In the genomic region with DNA sequence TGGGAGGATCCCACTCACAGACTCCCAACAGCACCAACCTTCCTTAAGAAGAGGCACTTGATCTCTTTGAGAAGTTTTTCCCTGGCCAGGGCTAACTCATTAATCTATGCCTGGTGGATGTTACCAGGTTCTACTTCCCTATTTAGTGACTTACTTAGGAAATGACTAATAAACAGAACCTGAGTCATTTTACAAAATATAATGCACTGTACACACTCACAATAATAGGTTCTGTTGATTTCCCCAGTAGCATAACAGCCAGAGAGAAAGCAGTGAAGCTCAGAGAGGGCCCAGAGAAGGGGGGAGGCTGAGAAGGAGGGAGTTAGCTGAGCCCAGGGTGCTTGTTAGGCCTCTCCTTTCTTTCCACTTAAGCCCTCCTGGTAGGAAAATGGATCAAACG, we compare ENCODE assay signal across 8 cellular contexts. TPM values are rescaled to one million over a fixed set of nuclear protein-coding genes. Genes with fewer than 3 reads are reported as not detected.
DNase-seq lines count a peak whose midpoint lies in the region; ATAC-seq and TF ChIP-seq lines count a peak whose summit lies in the region.

No MANE protein-coding gene starts in this region.

- no TSS peak for BruUV-seq in PC-3 (replicated peaks; lab: Mats Ljungman, UMichigan)

- H3K36me3 Mint-ChIP-seq in activated CD8-positive, alpha-beta memory T cell treated with anti-CD3 and anti-CD28 coated beads, Interleukin-2, amount 10 ng/mL, durations not matched to agents 7 days and 5 days, result no peaks in the 10 kb centered on the region

- peak; percentile 30 for ATAC-seq in activated CD8-positive, alpha-beta memory T cell treated with anti-CD3 and anti-CD28 coated beads, Interleukin-2, amount 10 ng/mL, durations not matched to agents 7 days and 5 days
- ATAC-seq in HG02943 (IDR thresholded peaks at IDR 0.05; ENCODE audit: low read depth, unreplicated experiment) (peak; percentile 70), PC-3 (peak; percentile 100)

- H3K9me3 Mint-ChIP-seq in activated CD8-positive, alpha-beta memory T cell treated with anti-CD3 and anti-CD28 coated beads, Interleukin-2, amount 10 ng/mL, durations not matched to agents 7 days and 5 days (ENCODE audit: low read depth), result no peaks in the 10 kb centered on the region

- no peak overlapping the region for H3K9ac ChIP-seq in PC-3 (ENCODE audit: low read length)

- H3K4me3 Mint-ChIP-seq in activated CD8-positive, alpha-beta memory T cell treated with anti-CD3 and anti-CD28 coated beads, Interleukin-2, amount 10 ng/mL, durations not matched to agents 7 days and 5 days, result no peak overlapping the region

- POLR2A ChIA-PET in PC-3 (lab: Charles Lee; ENCODE audit: unreplicated experiment), result no interaction called here

- H3K4me1 Mint-ChIP-seq in activated CD8-positive, alpha-beta memory T cell treated with anti-CD3 and anti-CD28 coated beads, Interleukin-2, amount 10 ng/mL, durations not matched to agents 7 days and 5 days, result peaks cover 10% of the 10 kb centered on the region

- H3K4me1 ChIP-seq in PC-3 (ENCODE audit: insufficient read depth, low read length), result peaks cover 13% of the 10 kb centered on the region

- intact Hi-C loops in PC-3 (cut with micrococcal nuclease), result loop anchor here (1.0 kb wide), 1 partner anchor 39 kb away; no protein-coding TSS in a partner anchor

- H4K20me1 ChIP-seq in PC-3 (ENCODE audit: low read length), result no peaks in the 10 kb centered on the region

- H3K27ac Mint-ChIP-seq in activated CD8-positive, alpha-beta memory T cell treated with anti-CD3 and anti-CD28 coated beads, Interleukin-2, amount 10 ng/mL, durations not matched to agents 7 days and 5 days, result no peak overlapping the region

- H3K9me2 ChIP-seq in PC-3 (replicated peaks; ENCODE audit: low read length), result no peaks in the 10 kb centered on the region

- no peaks in the 10 kb centered on the region for H3K79me2 ChIP-seq in PC-3 (ENCODE audit: low read length)

- H3F3A ChIP-seq in PC-3 (ENCODE audit: low read length, unreplicated experiment), result no peaks in the 10 kb centered on the region

- H3K4me3 ChIP-seq in PC-3 (ENCODE audit: low read length) (no peak overlapping the region), MG63 (no peak overlapping the region)

- peak overlapping the region; percentile 60 for H3K27ac ChIP-seq in PC-3 (ENCODE audit: low read length)

- TF ChIP-seq CTCF in PC-3 (conservative IDR thresholded peaks at IDR 0.05; ENCODE audit: low read depth, low read length), result no peak

- H3K27me3 ChIP-seq in PC-3 (ENCODE audit: low read length) (no peaks in the 10 kb centered on the region), MG63 (no peaks in the 10 kb centered on the region)

- CTCF ChIA-PET in activated CD8-positive, alpha-beta memory T cell treated with anti-CD3 and anti-CD28 coated beads, Interleukin-2, amount 10 ng/mL, durations not matched to agents 7 days and 5 days (lab: Charles Lee), result no interaction called here
- CTCF ChIA-PET in PC-3 (lab: Charles Lee), result interaction anchor here (0.6 kb wide), 1 partner anchor 44 kb away, joined by 5 read pairs; no protein-coding TSS in a partner anchor

- no peak for DNase-seq in activated CD8-positive, alpha-beta memory T cell treated with anti-CD3 and anti-CD28 coated beads, Interleukin-2, amount 10 ng/mL, durations not matched to agents 7 days and 5 days
- no peak for DNase-seq in activated CD8-positive, alpha-beta memory T cell treated with anti-CD3 and anti-CD28 coated beads, Interleukin-2, amount 50 U/mL, for 48 hours
- peak; percentile 79 for DNase-seq in PC-3
- peak; percentile 89 for DNase-seq in renal cortical epithelial cell (ENCODE audit: low read depth)
- DNase-seq in cerebellar nuclear complex (lab: John Stamatoyannopoulos, UW), result no peak
- DNase-seq in NCI-H1930 (lab: John Stamatoyannopoulos, UW), result no peak
- DNase-seq in MG63, result no peak

- H3K4me2 ChIP-seq in PC-3 (ENCODE audit: low read length), result no peak overlapping the region

- H3K36me3 ChIP-seq in PC-3 (ENCODE audit: low read depth, low read length), result no peaks in the 10 kb centered on the region
- H3K36me3 ChIP-seq in MG63, result no peaks in the 10 kb centered on the region

- H3K9me3 ChIP-seq in PC-3 (ENCODE audit: low read length) (no peaks in the 10 kb centered on the region), MG63 (no peaks in the 10 kb centered on the region)

- H3K27me3 Mint-ChIP-seq in activated CD8-positive, alpha-beta memory T cell treated with anti-CD3 and anti-CD28 coated beads, Interleukin-2, amount 10 ng/mL, durations not matched to agents 7 days and 5 days, result peaks cover 10% of the 10 kb centered on the region

- no peak overlapping the region for H2AFZ ChIP-seq in PC-3 (ENCODE audit: low read length)

RNA-seq across cellular contexts. Expression of a gene that starts 27.1 kb away (rescaled TPM):
- under 1 TPM; 0.33 to 0.82 TPM for total RNA-seq in activated CD8-positive, alpha-beta memory T cell treated with anti-CD3 and anti-CD28 coated beads, Interleukin-2, amount 10 ng/mL, durations not matched to agents 7 days and 5 days
- total RNA-seq in PC-3 (2014; rRNA removed) (3.9 and 6.0 TPM in 2 replicates), renal cortical epithelial cell (1.0 and 3.5 TPM in 2 replicates)
- 1.1 TPM in 1 of 2 replicates, not detected in the other for total RNA-seq in MG63 (2014; rRNA removed; shearing (Covaris generic); ENCODE audit: low replicate concordance)

Comparison
In these comparisons a context has a peak if more than half of its experiments do, and no peak if none do; other contexts are left out.
1. ATAC-seq: peak in every context shown above with its lines; median percentile 100 in PC-3; 70 in HG02943; 30 in activated CD8-positive, alpha-beta memory T cell treated with anti-CD3 and anti-CD28 coated beads, Interleukin-2, amount 10 ng/mL, durations not matched to agents 7 days and 5 days.
2. DNase-seq: peak in PC-3 (single experiment) and renal cortical epithelial cell (single experiment); none in activated CD8-positive, alpha-beta memory T cell treated with anti-CD3 and anti-CD28 coated beads, Interleukin-2, amount 10 ng/mL, durations not matched to agents 7 days and 5 days (single experiment), activated CD8-positive, alpha-beta memory T cell treated with anti-CD3 and anti-CD28 coated beads, Interleukin-2, amount 50 U/mL, for 48 hours (single experiment), cerebellar nuclear complex (0 of 2), NCI-H1930 (0 of 2) and MG63 (single experiment).